Comparison of ENCODE assay signal across 8 cellular contexts in genomic region chr10:95908450-95908849, GRCh38. TPM values are rescaled to one million over a fixed set of nuclear protein-coding genes. Genes with fewer than 3 reads are reported as not detected.
DNase-seq lines count a peak whose midpoint lies in the region; ATAC-seq and TF ChIP-seq lines count a peak whose summit lies in the region.

No MANE protein-coding gene starts in this region.

- H3K4me3 ChIP-seq in skeletal muscle tissue (ENCODE audit: low read length in 3 of 3) (peak overlapping the region in 2 of 3 donors; percentile 93 to 99), aorta (ENCODE audit: low read length in 2 of 2) (no peak overlapping the region)

- peaks cover 16% of the 10 kb centered on the region for H3K4me1 Mint-ChIP-seq in activated T-cell treated with anti-CD3 and anti-CD28 coated beads, Interleukin-2, amount 50 U/mL, for 24 hours (ENCODE audit: low read depth)
- peaks cover 11 to 17% (median 16%) of the 10 kb centered on the region in 3 donors for H3K4me1 Mint-ChIP-seq in T-cell
- no peaks in the 10 kb centered on the region for H3K4me1 Mint-ChIP-seq in glutamatergic neuron (ENCODE audit: low read depth, unreplicated experiment)
- H3K4me1 Mint-ChIP-seq in stimulated activated memory B cell treated with anti-CD40 and anti-IgM and Interleukin-4, amounts not matched to agents 10 μg/mL and 1 μg/mL and 100 μg/mL, for 72 hours: peaks cover 14% of the 10 kb centered on the region

- no peak for DNase-seq in activated T-cell treated with anti-CD3 and anti-CD28 coated beads, Interleukin-2, amount 50 U/mL, for 24 hours
- DNase-seq in activated T-cell treated with anti-CD3 and anti-CD28 coated beads for 4 hours (no peak), T-cell (no peak), glutamatergic neuron (no peak), aorta (no peak), amniotic stem cell (lab: John Stamatoyannopoulos, UW) (no peak)

- TF ChIP-seq CTCF in glutamatergic neuron (IDR thresholded peaks at IDR 0.05; ENCODE audit: partially characterized antibody, unreplicated experiment): no peak

- peaks cover 14% of the 10 kb centered on the region for H3K36me3 Mint-ChIP-seq in activated T-cell treated with anti-CD3 and anti-CD28 coated beads, Interleukin-2, amount 50 U/mL, for 24 hours (ENCODE audit: low read depth)
- H3K36me3 Mint-ChIP-seq in T-cell (no peaks in the 10 kb centered on the region), glutamatergic neuron (ENCODE audit: unreplicated experiment) (peaks cover 4% of the 10 kb centered on the region)
- H3K36me3 Mint-ChIP-seq in stimulated activated memory B cell treated with anti-CD40 and anti-IgM and Interleukin-4, amounts not matched to agents 10 μg/mL and 1 μg/mL and 100 μg/mL, for 72 hours: peaks cover 4% of the 10 kb centered on the region

- WGBS in aorta, 2 donors: 48% methylated on average over 4 of the region's 4 CpGs

- POLR2A ChIA-PET in T-cell (lab: Charles Lee): no interaction called here

- no peaks in the 10 kb centered on the region for H3K27me3 Mint-ChIP-seq in activated T-cell treated with anti-CD3 and anti-CD28 coated beads, Interleukin-2, amount 50 U/mL, for 24 hours
- H3K27me3 Mint-ChIP-seq in T-cell (no peaks in the 10 kb centered on the region), glutamatergic neuron (ENCODE audit: unreplicated experiment) (no peaks in the 10 kb centered on the region)
- H3K27me3 Mint-ChIP-seq in stimulated activated memory B cell treated with anti-CD40 and anti-IgM and Interleukin-4, amounts not matched to agents 10 μg/mL and 1 μg/mL and 100 μg/mL, for 72 hours: no peaks in the 10 kb centered on the region

- H3K9me3 ChIP-seq in skeletal muscle tissue (ENCODE audit: control insufficient read depth in 3 of 3, low read length in 3 of 3): no peaks in the 10 kb centered on the region
- H3K9me3 ChIP-seq in aorta (ENCODE audit: control insufficient read depth, low read length): no peaks in the 10 kb centered on the region

- no peaks in the 10 kb centered on the region for H3K9me3 Mint-ChIP-seq in activated T-cell treated with anti-CD3 and anti-CD28 coated beads, Interleukin-2, amount 50 U/mL, for 24 hours
- no peaks in the 10 kb centered on the region for H3K9me3 Mint-ChIP-seq in T-cell
- no peaks in the 10 kb centered on the region for H3K9me3 Mint-ChIP-seq in glutamatergic neuron (ENCODE audit: unreplicated experiment)
- H3K9me3 Mint-ChIP-seq in stimulated activated memory B cell treated with anti-CD40 and anti-IgM and Interleukin-4, amounts not matched to agents 10 μg/mL and 1 μg/mL and 100 μg/mL, for 72 hours: peaks cover 2% of the 10 kb centered on the region

- peak overlapping the region; percentile 54 for H3K4me3 Mint-ChIP-seq in activated T-cell treated with anti-CD3 and anti-CD28 coated beads, Interleukin-2, amount 50 U/mL, for 24 hours
- H3K4me3 Mint-ChIP-seq in T-cell (peak overlapping the region; percentile 89 to 91 (median 89)), glutamatergic neuron (ENCODE audit: unreplicated experiment) (peak overlapping the region; percentile 95)
- no peak overlapping the region for H3K4me3 Mint-ChIP-seq in stimulated activated memory B cell treated with anti-CD40 and anti-IgM and Interleukin-4, amounts not matched to agents 10 μg/mL and 1 μg/mL and 100 μg/mL, for 72 hours

- H3K36me3 ChIP-seq in skeletal muscle tissue (ENCODE audit: control insufficient read depth in 3 of 3, insufficient read depth in 3 of 3, low read length in 3 of 3): peaks cover 0 to 7% (median under 1%) of the 10 kb centered on the region in 3 donors
- no peaks in the 10 kb centered on the region for H3K36me3 ChIP-seq in aorta (ENCODE audit: control insufficient read depth in 1 of 2, insufficient read depth in 2 of 2, low read length in 1 of 2)

- ATAC-seq in T-cell (replicated peaks in 1 of 4) (no peak), aorta (ENCODE audit: low FRiP score) (no peak)
- ATAC-seq in stimulated activated memory B cell treated with anti-CD40 and anti-IgM and Interleukin-4, amounts not matched to agents 10 μg/mL and 1 μg/mL and 100 μg/mL, for 72 hours: no peak

- H3K9ac ChIP-seq in skeletal muscle tissue (ENCODE audit: low read depth in 1 of 3, low read length in 3 of 3): no peak overlapping the region

- CTCF ChIA-PET in T-cell (lab: Charles Lee): interaction anchor here (1.3 to 2.1 kb wide), 2 partner anchors 214 to 215 kb away, joined by 3 to 14 read pairs; partner anchors contain the start of gene TCTN3 (in 1 of the 2)

- H3K27ac ChIP-seq in skeletal muscle tissue (ENCODE audit: low read depth, low read length): no peak overlapping the region
- H3K27ac ChIP-seq in aorta (ENCODE audit: low read depth in 1 of 2, low read length in 2 of 2): no peak overlapping the region

- H3K27me3 ChIP-seq in skeletal muscle tissue (ENCODE audit: control insufficient read depth in 3 of 3, insufficient read depth in 3 of 3, low read length in 3 of 3): no peaks in the 10 kb centered on the region
- no peaks in the 10 kb centered on the region for H3K27me3 ChIP-seq in aorta (ENCODE audit: control insufficient read depth in 1 of 2, insufficient read depth in 2 of 2, low read length in 1 of 2)

- intact Hi-C loops in aorta (cut with DNase I): no loop called here

- H3K4me1 ChIP-seq in skeletal muscle tissue (ENCODE audit: control insufficient read depth in 3 of 3, insufficient read depth in 3 of 3, low read length in 3 of 3) (peaks cover 0 to 4% (median 3%) of the 10 kb centered on the region in 3 donors), aorta (ENCODE audit: control insufficient read depth in 1 of 2, insufficient read depth in 2 of 2, low read length in 2 of 2) (peaks cover 0 to 3% of the 10 kb centered on the region in 2 donors)

- H3K27ac Mint-ChIP-seq in activated T-cell treated with anti-CD3 and anti-CD28 coated beads, Interleukin-2, amount 50 U/mL, for 24 hours: no peak overlapping the region
- peak overlapping the region in 1 of 2 donors; percentile 86 for H3K27ac Mint-ChIP-seq in T-cell
- no peak overlapping the region for H3K27ac Mint-ChIP-seq in glutamatergic neuron (ENCODE audit: unreplicated experiment)
- no peak overlapping the region for H3K27ac Mint-ChIP-seq in stimulated activated memory B cell treated with anti-CD40 and anti-IgM and Interleukin-4, amounts not matched to agents 10 μg/mL and 1 μg/mL and 100 μg/mL, for 72 hours

RNA-seq across cellular contexts. Expression of gene CC2D2B, which starts 0.7 kb away (rescaled TPM):
- under 1 TPM in 1 of 5 donors, not detected in 4; 0.25 TPM for total RNA-seq in T-cell
- not detected for total RNA-seq in glutamatergic neuron (ENCODE audit: unreplicated experiment)
- total RNA-seq in skeletal muscle tissue: 1.6 TPM
- 10 to 100 TPM; 11.8 to 12.2 TPM for total RNA-seq in aorta
- polyA plus RNA-seq in aorta: 1 to 10 TPM in 1 of 2 donors, under 1 TPM in 1; 0.13 to 2.5 TPM

Comparison
In these comparisons a context has a peak if more than half of its experiments do, and no peak if none do; other contexts are left out.
1. H3K4me3 ChIP-seq: peak in skeletal muscle tissue (2 of 3); none in aorta (0 of 2).